ENCODE assay signal across 17 cellular contexts in genomic region chr4:10625130-10625529, GRCh38. TPM values are rescaled to one million over a fixed set of nuclear protein-coding genes. Genes with fewer than 3 reads are reported as not detected.
DNase-seq lines count a peak whose midpoint lies in the region; ATAC-seq and TF ChIP-seq lines count a peak whose summit lies in the region.
"Had no signal": no experiment of that assay in that cellular context is flagged by ENCODE, and none has a peak within 500 bp of the region (broad histone marks: within the 10 kb centered on the region; RNA-seq: fewer than 3 reads in every experiment).

No MANE protein-coding gene starts in this region.

- no peak overlapping the region for H3K27ac ChIP-seq in right lobe of liver
- H3K27ac ChIP-seq in right atrium auricular region, result no peak overlapping the region
- H3K27ac ChIP-seq: cardiac muscle cell had no signal

- H3K36me3 ChIP-seq in right lobe of liver, result no peaks in the 10 kb centered on the region
- no peaks in the 10 kb centered on the region for H3K36me3 ChIP-seq in right atrium auricular region
- H3K36me3 ChIP-seq: cardiac muscle cell had no signal

- no peak for TF ChIP-seq POLR2A in right lobe of liver (IDR thresholded peaks at IDR 0.05)

- DNase-seq in DMS153 (lab: John Stamatoyannopoulos, UW) (peak; percentile 87), NCI-H146 treated with DMSO at 0.1 percent for 48 hours (lab: John Stamatoyannopoulos, UW; ENCODE audit: unreplicated experiment) (peak; percentile 94), NCI-H748 (lab: John Stamatoyannopoulos, UW; ENCODE audit: unreplicated experiment) (peak; percentile 97), right lobe of liver (no peak), right atrium auricular region (ENCODE audit: low spot score) (no peak), putamen (ENCODE audit: low spot score) (no peak)
- DNase-seq: activated CD4-positive, alpha-beta T cell treated with anti-CD3 and anti-CD28 coated beads, Interleukin-2, amount 50 U/mL, for 1 hour; activated naive CD4-positive, alpha-beta T cell treated with anti-CD3 and anti-CD28 coated beads, Interleukin-2, amount 50 U/mL, for 16 hours; DMS79; Karpas-422 had no signal

- peak; percentile 62 to 94 (median 79) for ATAC-seq in right lobe of liver
- no peak for ATAC-seq in GM18519 (IDR thresholded peaks at IDR 0.05; ENCODE audit: low FRiP score, unreplicated experiment)
- no peak for ATAC-seq in GM18909 (IDR thresholded peaks at IDR 0.05; ENCODE audit: poor library complexity, unreplicated experiment)
- ATAC-seq: Panc1 had no signal

- H3K27me3 ChIP-seq in right lobe of liver (no peaks in the 10 kb centered on the region), right atrium auricular region (no peaks in the 10 kb centered on the region)
- H3K27me3 ChIP-seq: cardiac muscle cell had no signal

- WGBS in right lobe of liver (ENCODE audit: insufficient coverage, low coverage, low lambda C conversion rate, missing lambda C conversion rate), result 9% methylated on average over 4 of the region's 5 CpGs

- intact Hi-C loops in right lobe of liver (cut with DNase I), result no loop called here

- H3K4me1 ChIP-seq in right lobe of liver (no peaks in the 10 kb centered on the region), right atrium auricular region (no peaks in the 10 kb centered on the region)

- H3K4me3 ChIP-seq in right lobe of liver (no peak overlapping the region), right atrium auricular region (no peak overlapping the region)
- H3K4me3 ChIP-seq: cardiac muscle cell had no signal

- TF ChIP-seq CTCF in right lobe of liver (IDR thresholded peaks at IDR 0.05), result no peak
- TF ChIP-seq CTCF in right atrium auricular region (IDR thresholded peaks at IDR 0.05), result no peak

- H3K9me3 ChIP-seq in right lobe of liver (no peaks in the 10 kb centered on the region), right atrium auricular region (no peaks in the 10 kb centered on the region)

RNA-seq across cellular contexts. Expression of gene CLNK, which starts 59.4 kb away (rescaled TPM):
- not detected for total RNA-seq in right lobe of liver
- not detected for total RNA-seq in right atrium auricular region
- total RNA-seq: cardiac muscle cell, fibroblast of lung, myocyte, pulmonary artery endothelial cell had no signal

Comparison
In these comparisons a context has a peak if more than half of its experiments do, and no peak if none do; other contexts are left out.
1. DNase-seq: peak in DMS153 (single experiment), NCI-H146 treated with DMSO at 0.1 percent for 48 hours (single experiment) and NCI-H748 (single experiment); none in right lobe of liver (0 of 3), right atrium auricular region (single experiment) and putamen (single experiment).
2. ATAC-seq: peak in right lobe of liver (4 of 4); none in GM18519 (single experiment) and GM18909 (single experiment).